In genomic region chr1:65174585-65174984, GRCh38 we compare ENCODE assay signal across 9 cellular contexts. TPM values are rescaled to one million over a fixed set of nuclear protein-coding genes. Genes with fewer than 3 reads are reported as not detected.
DNase-seq lines count a peak whose midpoint lies in the region; ATAC-seq and TF ChIP-seq lines count a peak whose summit lies in the region.
"Had no signal": no experiment of that assay in that cellular context is flagged by ENCODE, and none has a peak within 500 bp of the region (broad histone marks: within the 10 kb centered on the region; RNA-seq: fewer than 3 reads in every experiment).

No MANE protein-coding gene starts in this region.

- 31 to 48% (median 41%) methylated on average over 3 of the region's 3 CpGs for WGBS in heart left ventricle, 4 donors
- WGBS in transverse colon (ENCODE audit: low coverage in 1 of 2), 2 donors, result 33 to 36% methylated on average over 3 of the region's 3 CpGs

- peaks cover 0 to 72% (median 47%) of the 10 kb centered on the region in 12 donors for H3K4me1 ChIP-seq in heart left ventricle
- peaks cover 5 to 25% (median 8%) of the 10 kb centered on the region in 4 donors for H3K4me1 ChIP-seq in transverse colon

- H3K9me3 ChIP-seq in heart left ventricle, result no peaks in the 10 kb centered on the region
- no peaks in the 10 kb centered on the region for H3K9me3 ChIP-seq in transverse colon
- H3K9me3 ChIP-seq: BLaER1 had no signal

- TF ChIP-seq POLR2A in heart left ventricle (IDR thresholded peaks at IDR 0.05) (no peak), transverse colon (IDR thresholded peaks at IDR 0.05) (no peak)

- DNase-seq in NCI-H2171 treated with DMSO at 0.1 percent for 48 hours (lab: John Stamatoyannopoulos, UW), result peak; percentile 52
- no peak for DNase-seq in NCI-H2171 (lab: John Stamatoyannopoulos, UW)
- peak; percentile 89 for DNase-seq in SIG-M5 treated with dmso at 0.1 percent for 504 hours (lab: John Stamatoyannopoulos, UW; ENCODE audit: unreplicated experiment)
- peak in 4 of 5 donors; percentile 63 to 81 (median 66) for DNase-seq in heart left ventricle
- DNase-seq in transverse colon, result peak; percentile 35
- DNase-seq in ecto neural progenitor cell (ENCODE audit: low spot score), result no peak
- no peak for DNase-seq in COR-L47 (lab: John Stamatoyannopoulos, UW)

- H3K27me3 ChIP-seq in heart left ventricle (no peaks in the 10 kb centered on the region), transverse colon (no peaks in the 10 kb centered on the region)
- H3K27me3 ChIP-seq: BLaER1 had no signal

- H3K36me3 ChIP-seq in heart left ventricle, result no peaks in the 10 kb centered on the region
- H3K36me3 ChIP-seq in transverse colon, result no peaks in the 10 kb centered on the region

- H3K27ac ChIP-seq in heart left ventricle (peak overlapping the region; percentile 18 to 94 (median 82)), transverse colon (no peak overlapping the region)
- H3K27ac ChIP-seq: BLaER1 had no signal

- ATAC-seq in HG03103 (IDR thresholded peaks at IDR 0.05; ENCODE audit: low read depth, unreplicated experiment) (peak; percentile 92), heart left ventricle (peak; percentile 31 to 60 (median 50))

- no peak for TF ChIP-seq EP300 in transverse colon (IDR thresholded peaks at IDR 0.05; ENCODE audit: low read depth)

- in situ Hi-C loops in transverse colon (cut with MboI; ENCODE audit: low pct_ligation_motif_present in 1 of 4, low pct_unique_long_range_greater_than_20kb in 1 of 4, low sequenced_read_pairs in 3 of 4), result no loop called here

- intact Hi-C loops in heart left ventricle (cut with DNase I) (no loop called here), transverse colon (cut with DNase I; ENCODE audit: low total_unique reads) (no loop called here)

- no peak overlapping the region for H3K4me3 ChIP-seq in heart left ventricle
- H3K4me3 ChIP-seq in transverse colon, result no peak overlapping the region
- H3K4me3 ChIP-seq: BLaER1 had no signal

- TF ChIP-seq CTCF in heart left ventricle (IDR thresholded peaks at IDR 0.05), result no peak
- no peak for TF ChIP-seq CTCF in transverse colon (IDR thresholded peaks at IDR 0.05)

RNA-seq across cellular contexts. Expression of gene AK4, which starts 26.6 kb away (rescaled TPM):
- total RNA-seq in heart left ventricle (100 to 1,000 TPM in 8 of 9 donors, 10 to 100 TPM in 1; 87.8 to 181 (median 123) TPM), transverse colon (10 to 100 TPM; 12.0 to 42.8 (median 36.1) TPM)
- 10 to 100 TPM; 16.0 to 40.0 TPM for polyA plus RNA-seq in heart left ventricle

Comparison
In these comparisons a context has a peak if more than half of its experiments do, and no peak if none do; other contexts are left out.
1. DNase-seq: peak in NCI-H2171 treated with DMSO at 0.1 percent for 48 hours (single experiment), SIG-M5 treated with dmso at 0.1 percent for 504 hours (single experiment), heart left ventricle (4 of 5) and transverse colon (single experiment); none in NCI-H2171 (single experiment), ecto neural progenitor cell (single experiment) and COR-L47 (single experiment).
2. H3K27ac ChIP-seq: peak in heart left ventricle (12 of 12); none in transverse colon (0 of 4).